Comparison of ENCODE assay signal across 8 cellular contexts in genomic region chr9:70420267-70421019, GRCh38. TPM values are rescaled to one million over a fixed set of nuclear protein-coding genes. Genes with fewer than 3 reads are reported as not detected.
DNase-seq lines count a peak whose midpoint lies in the region; ATAC-seq and TF ChIP-seq lines count a peak whose summit lies in the region.

No MANE protein-coding gene starts in this region.

- no peaks in the 10 kb centered on the region for H3K9me3 ChIP-seq in mesodermal cell (ENCODE audit: control insufficient read depth, low read length)

- H3K4me3 ChIP-seq in AG10803 (ENCODE audit: low read length) (peak overlapping the region; percentile 76), mesodermal cell (ENCODE audit: extremely low read depth, insufficient read depth, low read length, poor library complexity, severe bottlenecking) (peak overlapping the region; percentile 56)

- H3K27ac ChIP-seq in mesodermal cell (ENCODE audit: low read depth, low read length, severe bottlenecking), result peak overlapping the region; percentile 99

- 0% methylated on average over 18 to 20 of the region's 45 CpGs for WGBS in mesodermal cell (ENCODE audit: insufficient coverage in 2 of 2), 2 experiments

- ATAC-seq in GM18858 (IDR thresholded peaks at IDR 0.05; ENCODE audit: unreplicated experiment) (peak; percentile 6), HG03175 (IDR thresholded peaks at IDR 0.05; ENCODE audit: unreplicated experiment) (peak; percentile 12)

- TF ChIP-seq CTCF in AG10803 (conservative IDR thresholded peaks at IDR 0.05; ENCODE audit: low read length), result no peak

- DNase-seq in AG10803 (ENCODE audit: low read depth) (peak; percentile 82), NCI-H460 (ENCODE audit: extremely low read depth, low read depth) (peak; percentile 60), epidermal melanocyte (ENCODE audit: insufficient read length, low spot score) (peak; percentile 52)
- peak; percentile 92 for DNase-seq in activated CD8-positive, alpha-beta memory T cell treated with anti-CD3 and anti-CD28 coated beads for 24 hours
- DNase-seq in stimulated activated CD8-positive, alpha-beta memory T cell treated with anti-CD3 and anti-CD28 coated beads, Interleukin-4, amount 100 ng/mL, for 24 hours (ENCODE audit: low read depth), result peak; percentile 47

- H3K4me1 ChIP-seq in mesodermal cell (ENCODE audit: control insufficient read depth, insufficient read depth, low read length, poor library complexity, severe bottlenecking), result peaks cover 14% of the 10 kb centered on the region

- no peaks in the 10 kb centered on the region for H3K36me3 ChIP-seq in mesodermal cell (ENCODE audit: control insufficient read depth, insufficient read depth, low read length)

RNA-seq across cellular contexts. Expression of gene KLF9, which starts 6.0 kb away (rescaled TPM):
- 7.1 and 7.4 TPM in 2 replicates for total RNA-seq in NCI-H460 (2014; rRNA removed; shearing (Covaris generic))
- polyA plus RNA-seq in NCI-H460 (2014; cell fraction: nucleus; rRNA removed), result 0.88 and 3.4 TPM in 2 replicates
- polyA plus RNA-seq in mesodermal cell (2013, experiment 1 of 2), result 1.7 TPM
- polyA plus RNA-seq in mesodermal cell (2013, experiment 2 of 2), result 1.6 TPM

Comparison
In these comparisons a context has a peak if more than half of its experiments do, and no peak if none do; other contexts are left out.
1. Peak in every context shown above with its lines: DNase-seq, ATAC-seq, H3K4me3 ChIP-seq and H3K27ac ChIP-seq.